In genomic region chr5:120463026-120463770, GRCh38 we compare ENCODE assay signal across 11 cellular contexts. TPM values are rescaled to one million over a fixed set of nuclear protein-coding genes. Genes with fewer than 3 reads are reported as not detected.
DNase-seq lines count a peak whose midpoint lies in the region; ATAC-seq, FAIRE-seq and TF ChIP-seq lines count a peak whose summit lies in the region.
"Had no signal": no experiment of that assay in that cellular context is flagged by ENCODE, and none has a peak within 500 bp of the region (broad histone marks: within the 10 kb centered on the region; RNA-seq: fewer than 3 reads in every experiment).

No MANE protein-coding gene starts in this region.

- H3K27ac ChIP-seq in heart left ventricle: peak overlapping the region in 3 of 12 donors; percentile 80 to 89 (median 82)
- no peak overlapping the region for H3K27ac ChIP-seq in upper lobe of right lung
- H3K27ac ChIP-seq in pancreas: no peak overlapping the region
- no peak overlapping the region for H3K27ac ChIP-seq in right lobe of liver

- DNase-seq in heart left ventricle (no peak), left ventricle myocardium superior (no peak), activated B cell treated with CpG ODN at 0.5 μM for 24 hours (no peak), mesothelial cell of epicardium (ENCODE audit: low spot score in 2 of 2, unreplicated experiment in 2 of 2) (no peak), upper lobe of right lung (no peak), pancreas (no peak), right lobe of liver (no peak)
- no peak for DNase-seq in activated CD4-positive, alpha-beta T cell treated with anti-CD3 and anti-CD28 coated beads for 48 hours
- DNase-seq: effector CD4-positive, alpha-beta T cell had no signal

- H3K27me3 Mint-ChIP-seq in activated B cell treated with CpG ODN at 0.5 μM for 24 hours (peaks cover 17% of the 10 kb centered on the region), mesothelial cell of epicardium (ENCODE audit: low read depth) (peaks cover 48% of the 10 kb centered on the region)

- no peaks in the 10 kb centered on the region for H3K36me3 ChIP-seq in heart left ventricle
- no peaks in the 10 kb centered on the region for H3K36me3 ChIP-seq in upper lobe of right lung
- H3K36me3 ChIP-seq in pancreas: no peaks in the 10 kb centered on the region
- H3K36me3 ChIP-seq in right lobe of liver: no peaks in the 10 kb centered on the region
- H3K36me3 ChIP-seq: BLaER1 treated with 17β-estradiol and CSF1 and Interleukin-3, amounts not matched to agents 10 nM and 100 nM had no signal

- CTCF ChIA-PET in activated B cell treated with CpG ODN at 0.5 μM for 24 hours (lab: Charles Lee): no interaction called here

- intact Hi-C loops in heart left ventricle (cut with DNase I): loop anchor here in 6 of 10 donors (5.0 to 10.0 kb wide), 6 partner anchors 222 to 988 kb away; no protein-coding TSS in a partner anchor
- intact Hi-C loops in left ventricle myocardium superior (cut with micrococcal nuclease): no loop called here
- intact Hi-C loops in activated B cell treated with CpG ODN at 0.5 μM for 24 hours (cut with micrococcal nuclease): loop anchor here (10.0 kb wide), 1 partner anchor 1478 kb away; the partner anchor contains the start of gene DTWD2
- intact Hi-C loops in upper lobe of right lung (cut with DNase I): no loop called here
- intact Hi-C loops in pancreas (cut with DNase I): no loop called here
- intact Hi-C loops in right lobe of liver (cut with DNase I): no loop called here

- TF ChIP-seq POLR2A in heart left ventricle (IDR thresholded peaks at IDR 0.05): no peak
- no peak for TF ChIP-seq POLR2A in right lobe of liver (IDR thresholded peaks at IDR 0.05)

- 39 to 60% (median 51%) methylated on average over 6 of the region's 6 CpGs for WGBS in heart left ventricle, 4 donors
- WGBS in pancreas, 2 donors: 60 to 67% methylated on average over 6 of the region's 6 CpGs
- 36% methylated on average over 6 of the region's 6 CpGs for WGBS in right lobe of liver (ENCODE audit: insufficient coverage, low coverage, low lambda C conversion rate, missing lambda C conversion rate)

- peak overlapping the region; percentile 42 for H3K27ac Mint-ChIP-seq in activated B cell treated with CpG ODN at 0.5 μM for 24 hours
- H3K27ac Mint-ChIP-seq in mesothelial cell of epicardium: no peak overlapping the region

- peak overlapping the region in 7 of 12 donors; percentile 70 to 89 (median 78) for H3K4me3 ChIP-seq in heart left ventricle
- peak overlapping the region; percentile 59 for H3K4me3 ChIP-seq in upper lobe of right lung
- H3K4me3 ChIP-seq in pancreas: no peak overlapping the region
- no peak overlapping the region for H3K4me3 ChIP-seq in right lobe of liver

- H3K27me3 ChIP-seq in heart left ventricle: peaks cover 0 to 5% (median 0%) of the 10 kb centered on the region in 9 donors
- H3K27me3 ChIP-seq in upper lobe of right lung: peaks cover 28% of the 10 kb centered on the region
- H3K27me3 ChIP-seq in pancreas: no peaks in the 10 kb centered on the region
- peaks cover 5 to 13% of the 10 kb centered on the region in 2 donors for H3K27me3 ChIP-seq in right lobe of liver
- H3K27me3 ChIP-seq: BLaER1 treated with 17β-estradiol and CSF1 and Interleukin-3, amounts not matched to agents 10 nM and 100 nM; SJSA1 had no signal

- H3K9me3 Mint-ChIP-seq in activated B cell treated with CpG ODN at 0.5 μM for 24 hours (no peaks in the 10 kb centered on the region), mesothelial cell of epicardium (no peaks in the 10 kb centered on the region)

- H3K4me1 ChIP-seq in heart left ventricle (peaks cover 0 to 28% (median 10%) of the 10 kb centered on the region in 12 donors), upper lobe of right lung (no peaks in the 10 kb centered on the region), pancreas (peaks cover 0 to 8% (median 3%) of the 10 kb centered on the region in 3 donors), right lobe of liver (peaks cover 0 to 18% (median 0%) of the 10 kb centered on the region in 4 donors)

- ATAC-seq in heart left ventricle (no peak), left ventricle myocardium superior (no peak), activated B cell treated with CpG ODN at 0.5 μM for 24 hours (ENCODE audit: low read depth) (peak; percentile 41), upper lobe of right lung (no peak), pancreas (no peak), right lobe of liver (no peak)

- POLR2A ChIA-PET in activated B cell treated with CpG ODN at 0.5 μM for 24 hours (lab: Charles Lee): interaction anchor here (0.6 kb wide), 2 partner anchors 344 to 370 kb away, joined by 4 to 11 read pairs; no protein-coding TSS in a partner anchor

- FAIRE-seq in pancreas (lab: Jason Lieb, UNC): no peak

- H3K36me3 Mint-ChIP-seq in activated B cell treated with CpG ODN at 0.5 μM for 24 hours (ENCODE audit: low read depth): no peaks in the 10 kb centered on the region
- H3K36me3 Mint-ChIP-seq in mesothelial cell of epicardium: no peaks in the 10 kb centered on the region

- H3K9me3 ChIP-seq in heart left ventricle: no peaks in the 10 kb centered on the region
- no peaks in the 10 kb centered on the region for H3K9me3 ChIP-seq in upper lobe of right lung
- no peaks in the 10 kb centered on the region for H3K9me3 ChIP-seq in pancreas
- H3K9me3 ChIP-seq in right lobe of liver: no peaks in the 10 kb centered on the region
- H3K9me3 ChIP-seq: SJSA1 had no signal

- no peak for TF ChIP-seq CTCF in heart left ventricle (IDR thresholded peaks at IDR 0.05)
- TF ChIP-seq CTCF in activated B cell treated with CpG ODN at 0.5 μM for 24 hours (IDR thresholded peaks at IDR 0.05): no peak
- TF ChIP-seq CTCF in mesothelial cell of epicardium (IDR thresholded peaks at IDR 0.05; ENCODE audit: unreplicated experiment): no peak
- TF ChIP-seq CTCF in upper lobe of right lung (IDR thresholded peaks at IDR 0.05): no peak
- TF ChIP-seq CTCF in pancreas (IDR thresholded peaks at IDR 0.05): no peak
- TF ChIP-seq CTCF in right lobe of liver (IDR thresholded peaks at IDR 0.05): no peak

- H3K4me1 Mint-ChIP-seq in activated B cell treated with CpG ODN at 0.5 μM for 24 hours (peaks cover 30% of the 10 kb centered on the region), mesothelial cell of epicardium (peaks cover 26% of the 10 kb centered on the region)

- H3K4me3 Mint-ChIP-seq in activated B cell treated with CpG ODN at 0.5 μM for 24 hours (peak overlapping the region; percentile 85), mesothelial cell of epicardium (peak overlapping the region; percentile 77)

RNA-seq across cellular contexts. Expression of gene PRR16, which starts 0.9 kb away (rescaled TPM):
- total RNA-seq in heart left ventricle (10 to 100 TPM in 3 of 9 donors, 1 to 10 TPM in 6; 4.7 to 18.8 (median 9.0) TPM), left ventricle myocardium superior (12.9 TPM), activated B cell treated with CpG ODN at 0.5 μM for 24 hours (0.15 and 0.29 TPM in 2 replicates), mesothelial cell of epicardium (1.9 to 2.7 TPM (median 2.1 TPM) in 3 replicates), upper lobe of right lung (3.1 TPM), pancreas (1 to 10 TPM in 1 of 6 donors, under 1 TPM in 5; 0.19 to 2.5 (median 0.54) TPM), right lobe of liver (1 to 10 TPM in 1 of 6 experiments, under 1 TPM in 4, not detected in 1; 0.16 to 1.2 (median 0.39) TPM)
- polyA plus RNA-seq in heart left ventricle (1 to 10 TPM; 4.0 to 5.2 TPM), pancreas (under 1 TPM; 0.61 to 0.75 TPM)

Comparison
In these comparisons a context has a peak if more than half of its experiments do, and no peak if none do; other contexts are left out.
1. intact Hi-C loops: an anchor here in heart left ventricle (5.0 to 10.0 kb wide) and activated B cell treated with CpG ODN at 0.5 μM for 24 hours (10.0 kb wide); none called in left ventricle myocardium superior, upper lobe of right lung, pancreas and right lobe of liver.
2. H3K4me3 ChIP-seq: peak in heart left ventricle (7 of 12) and upper lobe of right lung (single experiment); none in pancreas (0 of 4) and right lobe of liver (0 of 3).